8 cellular contexts compared by ENCODE assay signal in genomic region chr11:47175746-47176327, GRCh38. TPM values are rescaled to one million over a fixed set of nuclear protein-coding genes. Genes with fewer than 3 reads are reported as not detected.
A peak's percentile ranks its signal among the peaks of the same experiment; 100 is the strongest.
DNase-seq lines count a peak whose midpoint lies in the region; ATAC-seq, FAIRE-seq and TF ChIP-seq lines count a peak whose summit lies in the region.

No MANE protein-coding gene starts in this region.

- peak overlapping the region; percentile 94 to 100 for H3K27ac ChIP-seq in A549
- peak overlapping the region; percentile 95 for H3K27ac ChIP-seq in astrocyte (ENCODE audit: low read depth, low read length)
- no peak overlapping the region for H3K27ac ChIP-seq in mesendoderm (ENCODE audit: low read depth, low read length)

- H3K18ac ChIP-seq in mesendoderm (ENCODE audit: low read length): no peak overlapping the region

- H3K4me2 ChIP-seq in A549: peak overlapping the region; percentile 92
- peak overlapping the region; percentile 99 for H3K4me2 ChIP-seq in astrocyte (ENCODE audit: low read length)
- peak overlapping the region; percentile 100 for H3K4me2 ChIP-seq in mesendoderm (ENCODE audit: low read length)

- H3K79me1 ChIP-seq in mesendoderm (ENCODE audit: low read length): peaks cover 30% of the 10 kb centered on the region

- TF ChIP-seq POLR2A in A549 (IDR thresholded peaks at IDR 0.05; ENCODE audit: low read length): no peak

- no peak overlapping the region for H2BK15ac ChIP-seq in mesendoderm (replicated peaks; ENCODE audit: low read depth)

- H3K4me1 Mint-ChIP-seq in IgD-negative memory B cell (peaks cover 19 to 27% (median 20%) of the 10 kb centered on the region in 3 donors), astrocyte (ENCODE audit: low read depth, unreplicated experiment) (peaks cover 7% of the 10 kb centered on the region)

- H3K9me3 Mint-ChIP-seq in IgD-negative memory B cell: peaks cover 0 to 3% (median 0%) of the 10 kb centered on the region in 3 donors
- no peaks in the 10 kb centered on the region for H3K9me3 Mint-ChIP-seq in astrocyte (ENCODE audit: unreplicated experiment)

- peak overlapping the region; percentile 96 for H2AK5ac ChIP-seq in mesendoderm (ENCODE audit: low read length)

- no peak for ATAC-seq in A549
- ATAC-seq in GM19328 (IDR thresholded peaks at IDR 0.05; ENCODE audit: unreplicated experiment): no peak

- no peak for TF ChIP-seq RAD21 in A549 (conservative IDR thresholded peaks at IDR 0.05 in 1 of 2, IDR thresholded peaks at IDR 0.05 in 1 of 2)

- DNase-seq in A549 (ENCODE audit: low read depth in 1 of 2, low spot score in 1 of 2) (no peak), astrocyte (ENCODE audit: low read depth) (no peak), mesendoderm (no peak), NCI-H187 (lab: John Stamatoyannopoulos, UW) (no peak), NCI-H526 (lab: John Stamatoyannopoulos, UW) (no peak), T-helper 9 cell (no peak)

- TF ChIP-seq EP300 in A549 (IDR thresholded peaks at IDR 0.05): no peak

- peaks cover 37% of the 10 kb centered on the region for H3K36me3 ChIP-seq in astrocyte (ENCODE audit: insufficient read depth, low read length)
- peaks cover 24% of the 10 kb centered on the region for H3K36me3 ChIP-seq in mesendoderm (ENCODE audit: control insufficient read depth, insufficient read depth, low read length)

- H4K20me1 ChIP-seq in astrocyte (ENCODE audit: insufficient read depth, low read length): peaks cover 49% of the 10 kb centered on the region

- WGBS in A549 (ENCODE audit: missing lambda C conversion rate): 52% methylated on average over 14 of the region's 14 CpGs
- WGBS in mesendoderm (ENCODE audit: extremely low coverage, insufficient coverage, low lambda C conversion rate): no CpG with 5 or more reads among the region's 14 CpGs

- no peak overlapping the region for H4K8ac ChIP-seq in mesendoderm (ENCODE audit: low read depth, low read length)

- no peak overlapping the region for H2BK5ac ChIP-seq in mesendoderm (ENCODE audit: low read length)

- no peak overlapping the region for H3K23ac ChIP-seq in mesendoderm (ENCODE audit: low read length)

- H3K4me1 ChIP-seq in A549: peaks cover 14% of the 10 kb centered on the region
- H3K4me1 ChIP-seq in astrocyte (ENCODE audit: insufficient read depth, low read length): peaks cover 18% of the 10 kb centered on the region
- no peaks in the 10 kb centered on the region for H3K4me1 ChIP-seq in mesendoderm (ENCODE audit: control insufficient read depth, low read depth, low read length)

- H3K27me3 Mint-ChIP-seq in IgD-negative memory B cell (no peaks in the 10 kb centered on the region), astrocyte (ENCODE audit: low read depth, unreplicated experiment) (no peaks in the 10 kb centered on the region)

- H3K4me3 ChIP-seq in A549 (peak overlapping the region; percentile 100), astrocyte (ENCODE audit: insufficient read depth, low read depth, low read length) (peak overlapping the region; percentile 92), mesendoderm (ENCODE audit: low read length) (peak overlapping the region; percentile 99)

- H3K79me2 ChIP-seq in astrocyte (ENCODE audit: insufficient read depth, low read length) (peaks cover 60% of the 10 kb centered on the region), mesendoderm (ENCODE audit: control insufficient read depth, insufficient read depth, low read length) (peaks cover 38% of the 10 kb centered on the region)

- peak overlapping the region; percentile 75 for H2AFZ ChIP-seq in astrocyte (ENCODE audit: low read depth, low read length)

- H3K9me3 ChIP-seq in A549 (no peaks in the 10 kb centered on the region), astrocyte (ENCODE audit: insufficient read depth, low read depth, low read length) (no peaks in the 10 kb centered on the region)

- CTCF ChIA-PET in A549 (lab: Yijun Ruan, JAX): interaction anchor here (0.8 to 10.8 kb wide), 7 partner anchors 9 to 179 kb away, joined by 3 to 173 read pairs (median 6); partner anchors contain the start of genes NR1H3 and PACSIN3

- FAIRE-seq in A549 (lab: Jason Lieb, UNC) (no peak), astrocyte (lab: Jason Lieb, UNC) (no peak)

- POLR2A ChIA-PET in A549 (lab: Yijun Ruan, JAX): no interaction called here

- H3K4me3 Mint-ChIP-seq in IgD-negative memory B cell (peak overlapping the region; percentile 97 to 100 (median 98)), astrocyte (ENCODE audit: unreplicated experiment) (peak overlapping the region; percentile 98)

- no peak overlapping the region for H2BK120ac ChIP-seq in mesendoderm (ENCODE audit: low read depth, low read length)

- peak overlapping the region; percentile 99 for H3K9ac ChIP-seq in astrocyte (ENCODE audit: low read length)
- peak overlapping the region; percentile 99 for H3K9ac ChIP-seq in mesendoderm (ENCODE audit: low read length)

- H4K5ac ChIP-seq in mesendoderm (ENCODE audit: low read length): peak overlapping the region; percentile 41

- peaks cover 2% of the 10 kb centered on the region for H3K36me3 Mint-ChIP-seq in IgD-negative memory B cell
- peaks cover 8% of the 10 kb centered on the region for H3K36me3 Mint-ChIP-seq in astrocyte (ENCODE audit: low read depth, unreplicated experiment)

- peak overlapping the region; percentile 98 to 100 (median 99) for H3K27ac Mint-ChIP-seq in IgD-negative memory B cell
- peak overlapping the region; percentile 98 for H3K27ac Mint-ChIP-seq in astrocyte (ENCODE audit: unreplicated experiment)

- H3K56ac ChIP-seq in mesendoderm (ENCODE audit: low read length): peak overlapping the region; percentile 100

- H3K27me3 ChIP-seq in astrocyte (ENCODE audit: insufficient read depth, low read length): no peaks in the 10 kb centered on the region
- H3K27me3 ChIP-seq in mesendoderm (ENCODE audit: insufficient read depth, low read length, poor library complexity): no peaks in the 10 kb centered on the region

- TF ChIP-seq CTCF in A549 (IDR thresholded peaks at IDR 0.05) (no peak), astrocyte (IDR thresholded peaks at IDR 0.05; ENCODE audit: insufficient read depth, low read depth, low read length) (no peak)

- peak overlapping the region; percentile 74 for H3K4ac ChIP-seq in mesendoderm (ENCODE audit: low read depth, low read length)

TF ChIP-seq in A549, 52 proteins besides CTCF, POLR2A, EP300 and RAD21 (continues in another document):
- TF ChIP-seq KDM1A (IDR thresholded peaks at IDR 0.05; ENCODE audit: low read depth) (no peak), NPAS2 (CRISPR knock-in tag; IDR thresholded peaks at IDR 0.05; ENCODE audit: borderline replicate concordance) (no peak), MAZ (IDR thresholded peaks at IDR 0.05; ENCODE audit: borderline replicate concordance, low read depth, low read length) (no peak), ZSCAN20 (CRISPR knock-in tag; IDR thresholded peaks at IDR 0.05) (no peak), RNF2 (IDR thresholded peaks at IDR 0.05; ENCODE audit: borderline replicate concordance, low read depth) (no peak), HDAC2 (IDR thresholded peaks at IDR 0.05) (no peak), HMGXB4 (CRISPR knock-in tag; IDR thresholded peaks at IDR 0.05; ENCODE audit: borderline replicate concordance) (no peak), FOSL2 (IDR thresholded peaks at IDR 0.05) (no peak), FOSL2 (CRISPR knock-in tag; IDR thresholded peaks at IDR 0.05) (no peak), PHF8 (IDR thresholded peaks at IDR 0.05; ENCODE audit: borderline replicate concordance, low read depth) (no peak), ZNF302 (CRISPR knock-in tag; IDR thresholded peaks at IDR 0.05) (no peak), TP53 (CRISPR knock-in tag; IDR thresholded peaks at IDR 0.05) (no peak)

RNA-seq across cellular contexts. Expression of gene ARFGAP2, which starts 0.8 kb away (rescaled TPM):
- polyA plus RNA-seq in A549 (2011; rRNA removed) (28.3 and 29.5 TPM in 2 replicates), A549 (2017; fragmentation: RNase III; extraction: RNeasy Plus Mini Kit Qiagen cat#74134 plus additional on column Dnase treatment) (34.0 to 38.0 TPM (median 35.2 TPM) in 3 replicates), IgD-negative memory B cell (98.6 TPM)
- polyA plus RNA-seq in A549 (2012; cell fraction: cytosol; rRNA removed): 28.5 and 30.6 TPM in 2 replicates
- 114 and 160 TPM in 2 replicates for polyA plus RNA-seq in A549 (2012; cell fraction: nucleus; rRNA removed)
- polyA minus RNA-seq in A549 (2011; rRNA and poly(A)+ RNA removed): 52.4 and 57.7 TPM in 2 replicates
- 46.3 and 51.0 TPM in 2 replicates for total RNA-seq in astrocyte
- polyA plus RNA-seq in mesendoderm (2013, experiment 1 of 2): 52.7 TPM
- polyA plus RNA-seq in mesendoderm (2013, experiment 2 of 2): 51.0 TPM

RNA-seq across cellular contexts. Expression of gene PACSIN3, which starts 10.4 kb away (rescaled TPM):
- 15.8 and 16.5 TPM in 2 replicates for polyA plus RNA-seq in A549 (2011; rRNA removed)
- polyA plus RNA-seq in A549 (2012; cell fraction: cytosol; rRNA removed): 36.2 and 40.9 TPM in 2 replicates
- polyA plus RNA-seq in A549 (2012; cell fraction: nucleus; rRNA removed): 35.4 and 35.9 TPM in 2 replicates
- 32.9 to 35.7 TPM (median 35.3 TPM) in 3 replicates for polyA plus RNA-seq in A549 (2017; fragmentation: RNase III; extraction: RNeasy Plus Mini Kit Qiagen cat#74134 plus additional on column Dnase treatment)
- 12.0 and 17.2 TPM in 2 replicates for polyA minus RNA-seq in A549 (2011; rRNA and poly(A)+ RNA removed)
- not detected for polyA plus RNA-seq in IgD-negative memory B cell
- total RNA-seq in astrocyte: 34.3 and 35.6 TPM in 2 replicates
- 18.0 TPM for polyA plus RNA-seq in mesendoderm (2013, experiment 1 of 2)
- polyA plus RNA-seq in mesendoderm (2013, experiment 2 of 2): 18.0 TPM

RNA-seq across cellular contexts. Expression of gene DDB2, which starts 38.9 kb away (rescaled TPM):
- polyA plus RNA-seq in A549 (2011; rRNA removed) (96.2 and 103 TPM in 2 replicates), A549 (2017; fragmentation: RNase III; extraction: RNeasy Plus Mini Kit Qiagen cat#74134 plus additional on column Dnase treatment) (95.4 to 106 TPM (median 96.9 TPM) in 3 replicates), IgD-negative memory B cell (30.6 TPM)
- 72.0 and 73.6 TPM in 2 replicates for polyA plus RNA-seq in A549 (2012; cell fraction: cytosol; rRNA removed)
- 108 and 145 TPM in 2 replicates for polyA plus RNA-seq in A549 (2012; cell fraction: nucleus; rRNA removed)
- 71.0 and 73.0 TPM in 2 replicates for polyA minus RNA-seq in A549 (2011; rRNA and poly(A)+ RNA removed)
- total RNA-seq in astrocyte: 40.0 and 47.0 TPM in 2 replicates
- 21.6 TPM for polyA plus RNA-seq in mesendoderm (2013, experiment 1 of 2)
- polyA plus RNA-seq in mesendoderm (2013, experiment 2 of 2): 22.0 TPM

Comparison
In these comparisons a context has a peak if more than half of its experiments do, and no peak if none do; other contexts are left out.
1. RNA of gene PACSIN3, which starts 10.4 kb away (polyA plus RNA-seq): 15.8 to 40.9 TPM in A549; not detected in IgD-negative memory B cell (single experiment); every median in the first group is over 10 times any median in the second.
2. Peak in every context shown above with its lines, with median percentiles within 50 percentile points of each other: H3K4me2 ChIP-seq and H3K4me3 ChIP-seq.